ENCODE assay signal across 20 cellular contexts in the genomic region with DNA sequence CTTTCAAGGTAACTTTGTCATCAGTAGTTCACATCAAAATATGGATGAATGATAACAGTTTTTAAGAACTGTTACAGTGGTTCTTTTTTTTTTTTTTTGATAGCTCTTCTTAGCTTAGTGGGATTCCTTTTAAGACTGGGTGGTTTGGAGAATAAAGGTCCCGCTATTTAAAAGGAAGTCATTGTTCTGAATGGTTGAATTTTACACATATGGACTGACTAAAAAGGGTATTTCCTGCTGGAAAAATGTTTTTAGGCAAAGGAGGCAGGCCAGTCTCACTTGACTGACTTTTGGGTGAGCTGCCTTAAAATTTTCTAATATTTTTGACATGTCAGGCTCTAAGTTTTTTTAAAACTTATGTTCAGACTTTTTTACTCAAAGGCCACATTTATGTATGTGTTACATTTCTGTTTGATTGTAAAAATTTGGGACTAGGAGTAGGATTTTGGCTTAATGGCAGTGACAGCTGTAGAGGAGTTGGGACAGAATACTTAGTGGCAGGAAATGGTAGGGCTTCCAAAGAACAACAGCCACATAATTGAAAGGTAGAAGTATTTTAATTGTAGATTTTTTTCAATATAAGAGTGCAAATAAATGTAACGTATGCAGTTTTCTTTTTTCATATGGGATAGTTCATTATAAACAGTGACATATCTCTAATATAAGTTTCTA. TPM values are rescaled to one million over a fixed set of nuclear protein-coding genes. Genes with fewer than 3 reads are reported as not detected.
DNase-seq lines count a peak whose midpoint lies in the region; ATAC-seq, FAIRE-seq and TF ChIP-seq lines count a peak whose summit lies in the region.
"Had no signal": no experiment of that assay in that cellular context is flagged by ENCODE, and none has a peak within 500 bp of the region (broad histone marks: within the 10 kb centered on the region; RNA-seq: fewer than 3 reads in every experiment).

No MANE protein-coding gene starts in this region.

- H3K4me3 Mint-ChIP-seq in CD8-positive, alpha-beta memory T cell: peak overlapping the region in 4 of 7 donors; percentile 3 to 44 (median 9)
- H3K4me3 Mint-ChIP-seq: activated CD4-positive, alpha-beta memory T cell treated with anti-CD3 and anti-CD28 coated beads for 36 hours; stimulated activated naive CD8-positive, alpha-beta T cell treated with anti-CD3 and anti-CD28 coated beads, Interleukin-15, Interleukin-2, amounts not matched to agents 100 ng/mL and 50 ng/mL, for 24 hours had no signal

- peak overlapping the region; percentile 44; the same call in 2 of the 3 replicates for H3K4me2 ChIP-seq in A549
- H3K4me2 ChIP-seq: SK-N-SH had no signal

- H3K36me3 Mint-ChIP-seq in CD8-positive, alpha-beta memory T cell: peaks cover 0 to 9% (median 1%) of the 10 kb centered on the region in 3 donors

- no peaks in the 10 kb centered on the region for H3K27me3 Mint-ChIP-seq in CD8-positive, alpha-beta memory T cell
- H3K27me3 Mint-ChIP-seq: activated CD4-positive, alpha-beta memory T cell treated with anti-CD3 and anti-CD28 coated beads for 36 hours; stimulated activated naive CD8-positive, alpha-beta T cell treated with anti-CD3 and anti-CD28 coated beads, Interleukin-15, Interleukin-2, amounts not matched to agents 100 ng/mL and 50 ng/mL, for 24 hours had no signal

- POLR2A ChIA-PET in A549 (lab: Yijun Ruan, JAX): interaction anchor here (0.7 to 0.9 kb wide), 2 partner anchors 14 to 212 kb away, joined by 4 to 5 read pairs; partner anchors contain the start of gene VAPA
- POLR2A ChIA-PET in CD8-positive, alpha-beta memory T cell (lab: Charles Lee): interaction anchor here (0.6 to 0.9 kb wide), 2 partner anchors 12 to 62 kb away, joined by 3 to 5 read pairs; no protein-coding TSS in a partner anchor

- peaks cover 83% of the 10 kb centered on the region for H3K4me1 ChIP-seq in A549
- peaks cover 60% of the 10 kb centered on the region for H3K4me1 ChIP-seq in CD8-positive, alpha-beta memory T cell (ENCODE audit: insufficient read depth, low read length)

- no peak overlapping the region for H3K27ac ChIP-seq in A549
- no peak overlapping the region for H3K27ac ChIP-seq in CD8-positive, alpha-beta memory T cell (ENCODE audit: low read depth, low read length)
- H3K27ac ChIP-seq in SK-N-MC: peak overlapping the region; percentile 58; the same call in 1 of the 2 replicates
- H3K27ac ChIP-seq: upper lobe of right lung had no signal

- H3K4me3 ChIP-seq in A549: no peak overlapping the region
- H3K4me3 ChIP-seq in CD8-positive, alpha-beta memory T cell (ENCODE audit: low read length): no peak overlapping the region
- no peak overlapping the region for H3K4me3 ChIP-seq in SK-N-MC
- no peak overlapping the region for H3K4me3 ChIP-seq in foreskin fibroblast (ENCODE audit: low read depth in 1 of 2, low read length in 2 of 2)
- H3K4me3 ChIP-seq: lung, upper lobe of right lung had no signal

- H3K27ac Mint-ChIP-seq in CD8-positive, alpha-beta memory T cell: peak overlapping the region in 3 of 8 donors; percentile 40 to 73 (median 46)
- H3K27ac Mint-ChIP-seq: activated CD4-positive, alpha-beta memory T cell treated with anti-CD3 and anti-CD28 coated beads for 36 hours; stimulated activated naive CD8-positive, alpha-beta T cell treated with anti-CD3 and anti-CD28 coated beads, Interleukin-15, Interleukin-2, amounts not matched to agents 100 ng/mL and 50 ng/mL, for 24 hours had no signal

- TF ChIP-seq EP300 in A549 (IDR thresholded peaks at IDR 0.05): no peak

- no peak for FAIRE-seq in A549 (lab: Jason Lieb, UNC)
- FAIRE-seq: frontal cortex, TTC549 had no signal

- H3K27me3 ChIP-seq in CD8-positive, alpha-beta memory T cell (ENCODE audit: insufficient read depth, low read length, poor library complexity, severe bottlenecking): no peaks in the 10 kb centered on the region
- H3K27me3 ChIP-seq: upper lobe of right lung had no signal

- 71% methylated on average over 2 of the region's 2 CpGs for WGBS in A549 (ENCODE audit: missing lambda C conversion rate)

- H3K9me3 ChIP-seq in A549: no peaks in the 10 kb centered on the region
- no peaks in the 10 kb centered on the region for H3K9me3 ChIP-seq in CD8-positive, alpha-beta memory T cell (ENCODE audit: low read length)
- H3K9me3 ChIP-seq in SK-N-MC (ENCODE audit: low read depth, low read length): no peaks in the 10 kb centered on the region
- H3K9me3 ChIP-seq: SK-N-SH, upper lobe of right lung had no signal

- no peak for DNase-seq in A549 (ENCODE audit: low read depth in 1 of 2, low spot score in 1 of 2)
- DNase-seq in CD8-positive, alpha-beta memory T cell: no peak
- DNase-seq in SK-N-MC (ENCODE audit: low read depth, low spot score): no peak
- peak; percentile 61 for DNase-seq in foreskin melanocyte
- no peak for DNase-seq in NCI-H1092 treated with DMSO at 0.1 percent for 48 hours (lab: John Stamatoyannopoulos, UW)
- no peak for DNase-seq in NCI-H2081 (lab: John Stamatoyannopoulos, UW)
- no peak for DNase-seq in foreskin fibroblast
- DNase-seq: activated CD4-positive, alpha-beta memory T cell treated with anti-CD3 and anti-CD28 coated beads for 36 hours; activated effector memory CD4-positive, alpha-beta T cell treated with anti-CD3 and anti-CD28 coated beads, Interleukin-2, amount 50 U/mL, for 16 hours; AML-193; DMS79; NCI-H1048; nucleus accumbens; SK-N-SH; upper lobe of right lung had no signal

- no peak for TF ChIP-seq RAD21 in A549 (conservative IDR thresholded peaks at IDR 0.05 in 1 of 2, IDR thresholded peaks at IDR 0.05 in 1 of 2)

- no peak for TF ChIP-seq CTCF in A549 (IDR thresholded peaks at IDR 0.05)
- no peak for TF ChIP-seq CTCF in foreskin fibroblast (IDR thresholded peaks at IDR 0.05; ENCODE audit: low read depth, low read length)

- H3K9me3 Mint-ChIP-seq in CD8-positive, alpha-beta memory T cell: no peaks in the 10 kb centered on the region
- H3K9me3 Mint-ChIP-seq: activated CD4-positive, alpha-beta memory T cell treated with anti-CD3 and anti-CD28 coated beads for 36 hours; stimulated activated naive CD8-positive, alpha-beta T cell treated with anti-CD3 and anti-CD28 coated beads, Interleukin-15, Interleukin-2, amounts not matched to agents 100 ng/mL and 50 ng/mL, for 24 hours had no signal

- peaks cover 5% of the 10 kb centered on the region for H3K36me3 ChIP-seq in CD8-positive, alpha-beta memory T cell (ENCODE audit: insufficient read depth, low read length)
- peaks cover 18% of the 10 kb centered on the region for H3K36me3 ChIP-seq in SK-N-MC (ENCODE audit: insufficient read depth, low read length)

- H3K4me1 Mint-ChIP-seq in CD8-positive, alpha-beta memory T cell: peaks cover 20 to 83% (median 70%) of the 10 kb centered on the region in 3 donors

- ATAC-seq in A549: no peak
- ATAC-seq in HG03354 (IDR thresholded peaks at IDR 0.05; ENCODE audit: poor library complexity, severe bottlenecking, unreplicated experiment): no peak
- ATAC-seq: upper lobe of right lung had no signal

- no peak for TF ChIP-seq POLR2A in A549 (IDR thresholded peaks at IDR 0.05; ENCODE audit: low read length)

- CTCF ChIA-PET in A549 (lab: Yijun Ruan, JAX): no interaction called here
- CTCF ChIA-PET in CD8-positive, alpha-beta memory T cell (lab: Charles Lee): no interaction called here

- no peak overlapping the region for H3K9ac ChIP-seq in SK-N-MC (ENCODE audit: insufficient read length)
- H3K9ac ChIP-seq: SK-N-SH had no signal

TF ChIP-seq in A549, 52 proteins besides CTCF, POLR2A, EP300 and RAD21:
- TF ChIP-seq HEYL (CRISPR knock-in tag; IDR thresholded peaks at IDR 0.05): no peak

RNA-seq across cellular contexts. Expression of gene VAPA, which starts 13.7 kb away (rescaled TPM):
- polyA plus RNA-seq in A549 (2011; rRNA removed) (356 and 391 TPM in 2 replicates), A549 (2017; fragmentation: RNase III; extraction: RNeasy Plus Mini Kit Qiagen cat#74134 plus additional on column Dnase treatment) (158 to 166 TPM (median 161 TPM) in 3 replicates)
- polyA plus RNA-seq in A549 (2012; cell fraction: cytosol; rRNA removed): 99.8 and 102 TPM in 2 replicates
- 37.3 and 47.0 TPM in 2 replicates for polyA plus RNA-seq in A549 (2012; cell fraction: nucleus; rRNA removed)
- 72.5 and 89.1 TPM in 2 replicates for polyA minus RNA-seq in A549 (2011; rRNA and poly(A)+ RNA removed)
- 100 to 1,000 TPM; 167 to 193 TPM for total RNA-seq in CD8-positive, alpha-beta memory T cell
- polyA plus RNA-seq in CD8-positive, alpha-beta memory T cell: 228 TPM

RNA-seq across cellular contexts. Expression of gene TXNDC2, which starts 41.8 kb away (rescaled TPM):
- polyA plus RNA-seq in A549 (2011; rRNA removed) (0.16 TPM in 1 of 2 replicates, not detected in the other), A549 (2017; fragmentation: RNase III; extraction: RNeasy Plus Mini Kit Qiagen cat#74134 plus additional on column Dnase treatment) (0.06 to 0.12 TPM in 2 of 3 replicates, not detected in the other)
- polyA plus RNA-seq in A549 (2012; cell fraction: cytosol; rRNA removed): 0.05 and 0.09 TPM in 2 replicates
- 0.12 TPM in 1 of 2 replicates, not detected in the other for polyA plus RNA-seq in A549 (2012; cell fraction: nucleus; rRNA removed)
- 0.37 TPM in 1 of 2 replicates, not detected in the other for polyA minus RNA-seq in A549 (2011; rRNA and poly(A)+ RNA removed)
- not detected for total RNA-seq in CD8-positive, alpha-beta memory T cell
- not detected for polyA plus RNA-seq in CD8-positive, alpha-beta memory T cell
- total RNA-seq: activated CD4-positive, alpha-beta memory T cell treated with anti-CD3 and anti-CD28 coated beads for 36 hours; frontal cortex had no signal
